In genomic region chr15:92749172-92749571, GRCh38 we compare ENCODE assay signal across 15 cellular contexts.
DNase-seq lines count a peak whose midpoint lies in the region; ATAC-seq and TF ChIP-seq lines count a peak whose summit lies in the region.
"Had no signal": no experiment of that assay in that cellular context is flagged by ENCODE, and none has a peak within 500 bp of the region (broad histone marks: within the 10 kb centered on the region; RNA-seq: fewer than 3 reads in every experiment).

No MANE protein-coding gene starts in this region.

- no peak for TF ChIP-seq POLR2A in lower leg skin (IDR thresholded peaks at IDR 0.05)

- in situ Hi-C loops in T47D (cut with HindIII; ENCODE audit: low pct_unique_long_range_greater_than_20kb, low sequenced_read_pairs), result no loop called here

- TF ChIP-seq CTCF in MCF 10A (IDR thresholded peaks at IDR 0.05; ENCODE audit: unreplicated experiment) (no peak), mesothelial cell of epicardium (IDR thresholded peaks at IDR 0.05; ENCODE audit: unreplicated experiment) (no peak), lower leg skin (IDR thresholded peaks at IDR 0.05) (no peak)

- no peak overlapping the region for H3K27ac ChIP-seq in SJCRH30
- H3K27ac ChIP-seq: 22Rv1; BLaER1 treated with 17β-estradiol and CSF1 and Interleukin-3, amounts not matched to agents 10 nM and 100 nM had no signal

- H3K4me1 Mint-ChIP-seq in MCF 10A (ENCODE audit: insufficient read depth, unreplicated experiment) (no peaks in the 10 kb centered on the region), mesothelial cell of epicardium (peaks cover 18% of the 10 kb centered on the region)
- H3K4me1 Mint-ChIP-seq: CD4-positive, alpha-beta memory T cell had no signal

- H3K27me3 ChIP-seq in SJCRH30 (no peaks in the 10 kb centered on the region), skeletal muscle satellite cell (ENCODE audit: control insufficient read depth, insufficient read depth, low read length) (no peaks in the 10 kb centered on the region)
- H3K27me3 ChIP-seq: BLaER1 treated with 17β-estradiol and CSF1 and Interleukin-3, amounts not matched to agents 10 nM and 100 nM had no signal

- 0 out of 2 replicates have a peak overlapping the region, but pooled peaks have one; percentile 2 for H3K4me3 ChIP-seq in SJCRH30
- H3K4me3 ChIP-seq in skeletal muscle satellite cell (ENCODE audit: low read length), result no peak overlapping the region
- H3K4me3 ChIP-seq in lower leg skin (ENCODE audit: low read depth, poor library complexity, severe bottlenecking), result no peak overlapping the region
- H3K4me3 ChIP-seq: BLaER1 treated with 17β-estradiol and CSF1 and Interleukin-3, amounts not matched to agents 10 nM and 100 nM had no signal

- H3K4me2 ChIP-seq in skeletal muscle satellite cell (ENCODE audit: low read length), result peak overlapping the region; percentile 42
- H3K4me2 ChIP-seq: BLaER1 treated with 17β-estradiol and CSF1 and Interleukin-3, amounts not matched to agents 10 nM and 100 nM had no signal

- H3K9me3 ChIP-seq in SJCRH30 (replicated peaks) (0 out of 2 replicates have a peak, but pooled peaks cover 3% of the 10 kb centered on the region), skeletal muscle satellite cell (replicated peaks; ENCODE audit: low read length) (no peaks in the 10 kb centered on the region)

- POLR2A ChIA-PET in MCF 10A (lab: Yijun Ruan, JAX), result interaction anchor here (0.6 kb wide), 1 partner anchor 502 kb away, joined by 3 read pairs; no protein-coding TSS in a partner anchor

- H3K36me3 ChIP-seq in SJCRH30 (no peaks in the 10 kb centered on the region), skeletal muscle satellite cell (ENCODE audit: insufficient read depth, low read length) (no peaks in the 10 kb centered on the region)
- H3K36me3 ChIP-seq: BLaER1 treated with 17β-estradiol and CSF1 and Interleukin-3, amounts not matched to agents 10 nM and 100 nM had no signal

- H3K9me3 Mint-ChIP-seq in MCF 10A (ENCODE audit: unreplicated experiment) (no peaks in the 10 kb centered on the region), mesothelial cell of epicardium (peaks cover 3% of the 10 kb centered on the region)

- no peak overlapping the region for H3K9ac ChIP-seq in skeletal muscle satellite cell (ENCODE audit: low read depth, low read length)
- H3K9ac ChIP-seq: BLaER1 treated with 17β-estradiol and CSF1 and Interleukin-3, amounts not matched to agents 10 nM and 100 nM had no signal

- DNase-seq in T47D (ENCODE audit: low read depth in 1 of 2, low spot score in 1 of 2) (peak; percentile 32 to 52), MCF 10A (ENCODE audit: unreplicated experiment) (no peak), SJCRH30 (peak; percentile 17 to 62), mesothelial cell of epicardium (ENCODE audit: low spot score in 2 of 2, unreplicated experiment in 2 of 2) (no peak), lower leg skin (ENCODE audit: low spot score in 2 of 2) (no peak), NCI-H1092 (lab: John Stamatoyannopoulos, UW) (no peak)
- DNase-seq: CD4-positive, alpha-beta memory T cell; DMS153; DMS79 treated with DMSO at 0.1 percent for 48 hours; EL; HCEC 1CT had no signal

- H3K4me3 Mint-ChIP-seq in MCF 10A (ENCODE audit: unreplicated experiment) (no peak overlapping the region), mesothelial cell of epicardium (no peak overlapping the region)
- H3K4me3 Mint-ChIP-seq: CD4-positive, alpha-beta memory T cell had no signal

- BruUV-seq in MCF 10A (replicated peaks; lab: Mats Ljungman, UMichigan), result no TSS peak

- no peaks in the 10 kb centered on the region for H3K36me3 Mint-ChIP-seq in MCF 10A (ENCODE audit: insufficient read depth, unreplicated experiment)
- peaks cover 4% of the 10 kb centered on the region for H3K36me3 Mint-ChIP-seq in mesothelial cell of epicardium
- H3K36me3 Mint-ChIP-seq: CD4-positive, alpha-beta memory T cell had no signal

- ATAC-seq in GM21515 (IDR thresholded peaks at IDR 0.05; ENCODE audit: unreplicated experiment), result no peak

- H3K4me1 ChIP-seq in SJCRH30 (no peaks in the 10 kb centered on the region; the same call in 1 of the 2 replicates), skeletal muscle satellite cell (ENCODE audit: control insufficient read depth, insufficient read depth, low read length) (no peaks in the 10 kb centered on the region)
- H3K4me1 ChIP-seq: BLaER1 treated with 17β-estradiol and CSF1 and Interleukin-3, amounts not matched to agents 10 nM and 100 nM had no signal

- H3K27me3 Mint-ChIP-seq in MCF 10A (ENCODE audit: insufficient read depth, unreplicated experiment), result no peaks in the 10 kb centered on the region
- no peaks in the 10 kb centered on the region for H3K27me3 Mint-ChIP-seq in mesothelial cell of epicardium (ENCODE audit: low read depth)

- intact Hi-C loops in MCF 10A (cut with micrococcal nuclease) (no loop called here), lower leg skin (cut with DNase I; ENCODE audit: low total_unique reads) (no loop called here)

- CTCF ChIA-PET in MCF 10A (lab: Yijun Ruan, JAX), result interaction anchor here (0.6 kb wide), 1 partner anchor 1931 kb away, joined by 3 read pairs; no protein-coding TSS in a partner anchor

- WGBS in lower leg skin, 2 donors, result 56 to 67% methylated on average over 5 of the region's 5 CpGs

- H3K27ac Mint-ChIP-seq in MCF 10A (ENCODE audit: low read depth, unreplicated experiment) (no peak overlapping the region), mesothelial cell of epicardium (peak overlapping the region; percentile 51)

Comparison
In these comparisons a context has a peak if more than half of its experiments do, and no peak if none do; other contexts are left out.
1. DNase-seq: peak in T47D (2 of 2) and SJCRH30 (2 of 2); none in MCF 10A (single experiment), mesothelial cell of epicardium (0 of 2), lower leg skin (0 of 2) and NCI-H1092 (single experiment).